26 cellular contexts compared by ENCODE assay signal in the genomic region with DNA sequence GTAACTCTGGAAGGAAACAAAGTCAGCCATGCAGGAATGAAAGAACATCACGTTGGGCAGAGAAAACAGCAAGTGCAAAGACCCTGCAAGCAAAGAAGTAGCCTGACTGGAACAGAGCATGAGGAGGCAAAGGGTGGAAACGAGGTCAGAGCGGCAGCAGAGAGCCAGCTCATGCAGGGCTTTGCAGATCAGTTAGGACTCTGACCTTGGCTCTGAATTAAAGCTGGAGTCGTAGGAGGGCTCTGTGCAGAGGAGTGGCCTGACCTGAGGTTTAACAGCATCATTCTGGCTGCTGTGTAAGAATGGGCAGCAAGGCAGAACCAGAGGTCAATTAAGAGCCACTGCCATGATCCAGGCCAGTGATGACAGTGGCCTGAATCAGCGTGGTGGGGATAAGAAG.
DNase-seq lines count a peak whose midpoint lies in the region; ATAC-seq and TF ChIP-seq lines count a peak whose summit lies in the region.
"Had no signal": no experiment of that assay in that cellular context is flagged by ENCODE, and none has a peak within 500 bp of the region (broad histone marks: within the 10 kb centered on the region; RNA-seq: fewer than 3 reads in every experiment).

No MANE protein-coding gene starts in this region.

- peaks cover 10% of the 10 kb centered on the region for H3K9me3 ChIP-seq in WERI-Rb-1 (ENCODE audit: severe bottlenecking)

- peak overlapping the region; percentile 4 for H3K27ac Mint-ChIP-seq in activated CD8-positive, alpha-beta T cell treated with anti-CD3 and anti-CD28 coated beads, Interleukin-2, amount 10 ng/mL, durations not matched to agents 7 days and 5 days
- H3K27ac Mint-ChIP-seq in activated CD8-positive, alpha-beta T cell treated with anti-CD3 and anti-CD28 coated beads for 36 hours = no peak overlapping the region
- H3K27ac Mint-ChIP-seq in stimulated activated naive B cell treated with anti-CD40 and anti-IgM and Interleukin-4, amounts not matched to agents 10 μg/mL and 1 μg/mL and 100 μg/mL, for 72 hours = peak overlapping the region; percentile 14
- H3K27ac Mint-ChIP-seq: mesothelial cell of epicardium, progenitor cell of endocrine pancreas had no signal

- peaks cover 10% of the 10 kb centered on the region for H3K9me3 Mint-ChIP-seq in activated CD8-positive, alpha-beta T cell treated with anti-CD3 and anti-CD28 coated beads, Interleukin-2, amount 10 ng/mL, durations not matched to agents 7 days and 5 days (ENCODE audit: insufficient read depth)
- peaks cover 9% of the 10 kb centered on the region for H3K9me3 Mint-ChIP-seq in activated CD8-positive, alpha-beta T cell treated with anti-CD3 and anti-CD28 coated beads for 36 hours
- peaks cover 8 to 10% of the 10 kb centered on the region in 2 donors for H3K9me3 Mint-ChIP-seq in stimulated activated naive B cell treated with anti-CD40 and anti-IgM and Interleukin-4, amounts not matched to agents 10 μg/mL and 1 μg/mL and 100 μg/mL, for 72 hours

- peaks cover 50% of the 10 kb centered on the region for H3K4me1 Mint-ChIP-seq in activated CD8-positive, alpha-beta T cell treated with anti-CD3 and anti-CD28 coated beads, Interleukin-2, amount 10 ng/mL, durations not matched to agents 7 days and 5 days (ENCODE audit: low read depth)
- H3K4me1 Mint-ChIP-seq in activated CD8-positive, alpha-beta T cell treated with anti-CD3 and anti-CD28 coated beads for 36 hours (ENCODE audit: low read depth) = peaks cover 5% of the 10 kb centered on the region
- H3K4me1 Mint-ChIP-seq in stimulated activated naive B cell treated with anti-CD40 and anti-IgM and Interleukin-4, amounts not matched to agents 10 μg/mL and 1 μg/mL and 100 μg/mL, for 72 hours = peaks cover 31 to 42% of the 10 kb centered on the region in 2 donors

- POLR2A ChIA-PET in activated CD8-positive, alpha-beta T cell treated with anti-CD3 and anti-CD28 coated beads, Interleukin-2, amount 10 ng/mL, durations not matched to agents 7 days and 5 days (lab: Charles Lee) = no interaction called here
- POLR2A ChIA-PET in activated CD8-positive, alpha-beta T cell treated with anti-CD3 and anti-CD28 coated beads for 36 hours (lab: Charles Lee) = no interaction called here

- H3K4me3 Mint-ChIP-seq in activated CD8-positive, alpha-beta T cell treated with anti-CD3 and anti-CD28 coated beads, Interleukin-2, amount 10 ng/mL, durations not matched to agents 7 days and 5 days = no peak overlapping the region
- H3K4me3 Mint-ChIP-seq in activated CD8-positive, alpha-beta T cell treated with anti-CD3 and anti-CD28 coated beads for 36 hours = no peak overlapping the region
- H3K4me3 Mint-ChIP-seq in stimulated activated naive B cell treated with anti-CD40 and anti-IgM and Interleukin-4, amounts not matched to agents 10 μg/mL and 1 μg/mL and 100 μg/mL, for 72 hours = no peak overlapping the region
- H3K4me3 Mint-ChIP-seq: mesothelial cell of epicardium had no signal

- DNase-seq in activated CD8-positive, alpha-beta T cell treated with anti-CD3 and anti-CD28 coated beads, Interleukin-2, amount 10 ng/mL, durations not matched to agents 7 days and 5 days = no peak
- DNase-seq in activated CD8-positive, alpha-beta T cell treated with anti-CD3 and anti-CD28 coated beads for 36 hours = no peak
- DNase-seq in WERI-Rb-1 = peak; percentile 79
- DNase-seq in iris pigment epithelial cell (ENCODE audit: low read depth) = peak; percentile 27
- DNase-seq in stimulated activated naive B cell treated with anti-CD40 and anti-IgM and Interleukin-4, amounts not matched to agents 10 μg/mL and 1 μg/mL and 100 μg/mL, for 72 hours = no peak
- DNase-seq in T-helper 2 cell = no peak
- no peak for DNase-seq in NCI-H2171 treated with DMSO at 0.1 percent for 48 hours (lab: John Stamatoyannopoulos, UW)
- DNase-seq: 8988T; activated naive CD4-positive, alpha-beta T cell treated with anti-CD3 and anti-CD28 coated beads, Interleukin-2, amount 50 U/mL, for 16 hours; activated T-cell treated with anti-CD3 and anti-CD28 coated beads, Interleukin-2, amount 50 U/mL, for 1 hour; DMS 273 treated with DMSO at 0.1 percent for 48 hours; effector memory CD4-positive, alpha-beta T cell; GF-D8; hypothalamus; KG1; kidney; NCI-H1092; NCI-H2081 treated with DMSO at 0.1 percent for 48 hours; NCI-H524 treated with DMSO at 0.1 percent for 48 hours; SHP77; stimulated activated CD4-positive, alpha-beta T cell treated with anti-CD3 and anti-CD28 coated beads, Interleukin-4, amount 100 ng/mL, for 1 hour had no signal

- no peak for ATAC-seq in activated CD8-positive, alpha-beta T cell treated with anti-CD3 and anti-CD28 coated beads, Interleukin-2, amount 10 ng/mL, durations not matched to agents 7 days and 5 days
- ATAC-seq in activated CD8-positive, alpha-beta T cell treated with anti-CD3 and anti-CD28 coated beads for 36 hours = no peak
- no peak for ATAC-seq in stimulated activated naive B cell treated with anti-CD40 and anti-IgM and Interleukin-4, amounts not matched to agents 10 μg/mL and 1 μg/mL and 100 μg/mL, for 72 hours (replicated peaks)
- ATAC-seq in GM19455 (IDR thresholded peaks at IDR 0.05; ENCODE audit: unreplicated experiment) = no peak

- intact Hi-C loops in activated CD8-positive, alpha-beta T cell treated with anti-CD3 and anti-CD28 coated beads for 36 hours (cut with micrococcal nuclease) = no loop called here

- H3K27me3 Mint-ChIP-seq in activated CD8-positive, alpha-beta T cell treated with anti-CD3 and anti-CD28 coated beads, Interleukin-2, amount 10 ng/mL, durations not matched to agents 7 days and 5 days (ENCODE audit: low read depth) = peaks cover under 1% of the 10 kb centered on the region
- no peaks in the 10 kb centered on the region for H3K27me3 Mint-ChIP-seq in activated CD8-positive, alpha-beta T cell treated with anti-CD3 and anti-CD28 coated beads for 36 hours
- H3K27me3 Mint-ChIP-seq in stimulated activated naive B cell treated with anti-CD40 and anti-IgM and Interleukin-4, amounts not matched to agents 10 μg/mL and 1 μg/mL and 100 μg/mL, for 72 hours = no peaks in the 10 kb centered on the region

- no peak for TF ChIP-seq CTCF in activated CD8-positive, alpha-beta T cell treated with anti-CD3 and anti-CD28 coated beads for 36 hours (IDR thresholded peaks at IDR 0.05)
- TF ChIP-seq CTCF in WERI-Rb-1 (IDR thresholded peaks at IDR 0.05; ENCODE audit: low read depth, low read length) = no peak

- H3K27me3 ChIP-seq in WERI-Rb-1 (ENCODE audit: insufficient read depth, low read depth, severe bottlenecking) = no peaks in the 10 kb centered on the region

- no peaks in the 10 kb centered on the region for H3K36me3 ChIP-seq in WERI-Rb-1

- peaks cover 12% of the 10 kb centered on the region for H3K36me3 Mint-ChIP-seq in activated CD8-positive, alpha-beta T cell treated with anti-CD3 and anti-CD28 coated beads, Interleukin-2, amount 10 ng/mL, durations not matched to agents 7 days and 5 days (ENCODE audit: low read depth)
- H3K36me3 Mint-ChIP-seq in activated CD8-positive, alpha-beta T cell treated with anti-CD3 and anti-CD28 coated beads for 36 hours (ENCODE audit: low read depth) = peaks cover 9% of the 10 kb centered on the region
- H3K36me3 Mint-ChIP-seq in stimulated activated naive B cell treated with anti-CD40 and anti-IgM and Interleukin-4, amounts not matched to agents 10 μg/mL and 1 μg/mL and 100 μg/mL, for 72 hours = peaks cover 25 to 57% of the 10 kb centered on the region in 2 donors

- CTCF ChIA-PET in activated CD8-positive, alpha-beta T cell treated with anti-CD3 and anti-CD28 coated beads, Interleukin-2, amount 10 ng/mL, durations not matched to agents 7 days and 5 days (lab: Charles Lee) = interaction anchor here (1.0 to 1.8 kb wide), 2 partner anchors 10 to 18 kb away, joined by 3 to 5 read pairs; no protein-coding TSS in a partner anchor
- CTCF ChIA-PET in activated CD8-positive, alpha-beta T cell treated with anti-CD3 and anti-CD28 coated beads for 36 hours (lab: Charles Lee) = no interaction called here

- H3K4me3 ChIP-seq in WERI-Rb-1 (ENCODE audit: low read depth, low read length) = no peak overlapping the region
- H3K4me3 ChIP-seq: smooth muscle cell had no signal

- peak overlapping the region; percentile 27 for H3K27ac ChIP-seq in WERI-Rb-1
- H3K27ac ChIP-seq: C4-2B had no signal

Comparison
In these comparisons a context has a peak if more than half of its experiments do, and no peak if none do; other contexts are left out.
1. DNase-seq: peak in WERI-Rb-1 (single experiment) and iris pigment epithelial cell (single experiment); none in activated CD8-positive, alpha-beta T cell treated with anti-CD3 and anti-CD28 coated beads, Interleukin-2, amount 10 ng/mL, durations not matched to agents 7 days and 5 days (single experiment), activated CD8-positive, alpha-beta T cell treated with anti-CD3 and anti-CD28 coated beads for 36 hours (single experiment), stimulated activated naive B cell treated with anti-CD40 and anti-IgM and Interleukin-4, amounts not matched to agents 10 μg/mL and 1 μg/mL and 100 μg/mL, for 72 hours (single experiment), T-helper 2 cell (0 of 5) and NCI-H2171 treated with DMSO at 0.1 percent for 48 hours (single experiment).